24 cellular contexts compared by ENCODE assay signal in the genomic region with DNA sequence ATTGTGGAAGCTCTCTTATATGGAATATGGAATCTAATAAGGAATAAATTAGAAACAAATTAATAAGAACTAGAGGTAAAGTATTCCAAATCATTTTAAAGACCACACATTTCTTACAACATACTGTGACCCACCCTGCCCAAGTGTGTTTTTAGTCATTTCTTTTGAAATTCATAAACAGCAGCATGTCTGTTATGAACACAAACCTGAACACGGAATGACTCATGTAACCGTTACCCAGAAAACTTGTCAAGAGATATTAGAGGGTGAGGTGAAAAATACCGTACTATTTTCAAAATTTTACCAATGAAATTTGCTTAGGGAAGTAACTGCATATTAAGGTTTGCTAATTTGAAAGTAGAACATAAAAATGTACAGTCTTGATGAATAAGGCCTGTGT. TPM values are rescaled to one million over a fixed set of nuclear protein-coding genes. Genes with fewer than 3 reads are reported as not detected.
DNase-seq lines count a peak whose midpoint lies in the region; ATAC-seq, FAIRE-seq and TF ChIP-seq lines count a peak whose summit lies in the region.
"Had no signal": no experiment of that assay in that cellular context is flagged by ENCODE, and none has a peak within 500 bp of the region (broad histone marks: within the 10 kb centered on the region; RNA-seq: fewer than 3 reads in every experiment).

No MANE protein-coding gene starts in this region.

- 31% methylated on average over 3 of the region's 3 CpGs for whole genome bisulfite sequencing in GM12878 (ENCODE audit: insufficient coverage, insufficient replicate concordance, low lambda C conversion rate, missing lambda C conversion rate)
- WGBS in testis, 2 donors, result 67 to 76% methylated on average over 3 of the region's 3 CpGs

- no peak overlapping the region for H3K4me3 ChIP-seq in GM12878
- H3K4me3 ChIP-seq in testis, result no peak overlapping the region
- H3K4me3 ChIP-seq: BLaER1 had no signal

- SMC1A ChIA-PET in GM12878 (lab: Charles Lee; ENCODE audit: uncharacterized antibody, unreplicated experiment), result interaction anchor here (1.2 to 2.4 kb wide), 3 partner anchors 11 to 23 kb away, joined by 4 to 9 read pairs (median 5); no protein-coding TSS in a partner anchor

- TF ChIP-seq POLR2A in GM12878 (IDR thresholded peaks at IDR 0.05; ENCODE audit: low read depth, low read length) (no peak), testis (IDR thresholded peaks at IDR 0.05) (no peak)

- no peak overlapping the region for H3K4me2 ChIP-seq in GM12878 (ENCODE audit: control insufficient read depth, insufficient read depth)
- H3K4me2 ChIP-seq: BLaER1 had no signal

- no peaks in the 10 kb centered on the region for H4K20me1 ChIP-seq in GM12878 (ENCODE audit: control insufficient read depth, insufficient read depth)
- H4K20me1 ChIP-seq: BLaER1 had no signal

- no peak for TF ChIP-seq CTCF in GM12878 (IDR thresholded peaks at IDR 0.05 in 2 of 3, conservative IDR thresholded peaks at IDR 0.05 in 1 of 3; ENCODE audit: control insufficient read depth in 2 of 3, extremely low read depth in 1 of 3, insufficient read depth in 1 of 3, low read depth in 3 of 3, low read length in 3 of 3)
- no peak for TF ChIP-seq CTCF in testis (IDR thresholded peaks at IDR 0.05)

- BruUV-seq in GM12878 (replicated peaks; lab: Mats Ljungman, UMichigan), result no TSS peak

- H3K4me1 ChIP-seq in GM12878 (ENCODE audit: control insufficient read depth, insufficient read depth, low read length) (no peaks in the 10 kb centered on the region), testis (peaks cover 3% of the 10 kb centered on the region)
- H3K4me1 ChIP-seq: BE2C, BLaER1 had no signal

- no peak overlapping the region for H3K9ac ChIP-seq in GM12878 (ENCODE audit: control insufficient read depth, insufficient read depth, low read length)
- H3K9ac ChIP-seq: BLaER1 had no signal

- in situ Hi-C loops in GM12878 (cut with MboI), result no loop called here

- no peaks in the 10 kb centered on the region for H3K79me2 ChIP-seq in GM12878 (ENCODE audit: control insufficient read depth, insufficient read depth, low read length)

- H3K9me3 ChIP-seq in GM12878 (replicated peaks; ENCODE audit: control insufficient read depth, insufficient read depth, low read length), result no peaks in the 10 kb centered on the region
- no peaks in the 10 kb centered on the region for H3K9me3 ChIP-seq in testis
- H3K9me3 ChIP-seq: BE2C had no signal

- POLR2A ChIA-PET in GM12878 (lab: Charles Lee), result interaction anchor here (2.0 kb wide), 1 partner anchor 23 kb away, joined by 6 read pairs; no protein-coding TSS in a partner anchor

- CTCF ChIA-PET in GM12878 (lab: Yijun Ruan, JAX), result no interaction called here

- intact Hi-C loops in GM12878 (cut with micrococcal nuclease; ENCODE audit: unreplicated experiment), result no loop called here
- intact Hi-C loops in testis (cut with DNase I; ENCODE audit: low total_unique reads), result no loop called here

- H3K27me3 ChIP-seq in GM12878 (replicated peaks in 1 of 2; ENCODE audit: control insufficient read depth in 2 of 2, insufficient read depth in 2 of 2, low read length in 1 of 2), result no peaks in the 10 kb centered on the region
- no peaks in the 10 kb centered on the region for H3K27me3 ChIP-seq in testis
- H3K27me3 ChIP-seq: BE2C, BLaER1 had no signal

- no peak overlapping the region for H2AFZ ChIP-seq in GM12878 (ENCODE audit: control insufficient read depth, low read depth, low read length)

- TF ChIP-seq EP300 in GM12878 (IDR thresholded peaks at IDR 0.05; ENCODE audit: borderline replicate concordance in 1 of 2, control insufficient read depth in 1 of 2, low read depth in 2 of 2, low read length in 2 of 2), result 0 out of 4 replicates have a peak, but pooled peaks of 1 of the 2 experiments have one; percentile 8

- DNase-seq in GM12878 (ENCODE audit: low read depth, low spot score) (no peak), testis (no peak), NCI-H1048 (lab: John Stamatoyannopoulos, UW) (no peak)
- DNase-seq: 8988T; ACHN; BE2C; C1 segment of cervical spinal cord; CD4-positive, alpha-beta memory T cell; CD4-positive, CD25-positive, alpha-beta regulatory T cell; CD8-positive, alpha-beta memory T cell; COR-L47; DMS 273 treated with DMSO at 0.1 percent for 48 hours; DMS153; DMS53; DMS79; DND-41; EL; GDM1 had no signal

- H3K36me3 ChIP-seq in GM12878 (ENCODE audit: control insufficient read depth in 2 of 2, insufficient read depth in 2 of 2, low read length in 1 of 2), result no peaks in the 10 kb centered on the region
- H3K36me3 ChIP-seq in testis (ENCODE audit: low read depth, missing control alignments), result no peaks in the 10 kb centered on the region
- H3K36me3 ChIP-seq: BE2C, BLaER1 had no signal

- no peak for FAIRE-seq in GM12878 (lab: Jason Lieb, UNC)
- FAIRE-seq: A204.1, GM12891, GM19239 had no signal

- no peak for TF ChIP-seq RAD21 in GM12878 (IDR thresholded peaks at IDR 0.05; ENCODE audit: insufficient read depth, low read depth, low read length)

- H3K27ac ChIP-seq in GM12878 (ENCODE audit: control insufficient read depth, insufficient read depth), result no peak overlapping the region
- H3K27ac ChIP-seq in testis, result peak overlapping the region; percentile 48 to 58
- H3K27ac ChIP-seq: BLaER1 had no signal

- ATAC-seq in GM18868 (IDR thresholded peaks at IDR 0.05; ENCODE audit: unreplicated experiment) (peak; percentile 43), GM12878 (peak; percentile 72), GM18520 (IDR thresholded peaks at IDR 0.05; ENCODE audit: unreplicated experiment) (no peak)

- RAD21 ChIA-PET in GM12878 (lab: Charles Lee; ENCODE audit: unreplicated experiment), result no interaction called here

TF ChIP-seq in GM12878, 131 proteins besides CTCF, POLR2A, EP300 and RAD21:
- TF ChIP-seq EZH2 (IDR thresholded peaks at IDR 0.05; ENCODE audit: borderline replicate concordance, control insufficient read depth, low read depth, low read length) (no peak), JUNB (IDR thresholded peaks at IDR 0.05) (peak; percentile 55)

RNA-seq across cellular contexts. Expression of a gene that starts 48.4 kb away (rescaled TPM):
- total RNA-seq in GM12878 (2013; cell fraction: nucleolus; rRNA removed), result 0.58 and 0.59 TPM in 2 replicates
- total RNA-seq in GM12878 (2014; rRNA removed) (0.23 and 0.71 TPM in 2 replicates), GM12878 (2014; rRNA removed; fragmentation: Illumina TruSeq; extraction: Trizol) (0.23 and 0.27 TPM in 2 replicates), GM12878 (2021) (0.19 and 0.31 TPM in 2 replicates), testis (10 to 100 TPM; 32.0 to 36.2 TPM)
- 0.22 TPM for polyA plus RNA-seq in GM12878 (2011; ENCODE audit: low read depth)
- polyA plus RNA-seq in GM12878 (2011; rRNA removed) (0.81 and 1.1 TPM in 2 replicates), GM12878 (2014; fragmentation: Illumina TruSeq; extraction: Trizol) (0.14 and 0.37 TPM in 2 replicates), GM12878 (2014; fragmentation: Nextera tagmentation; extraction: Ambion mirVana) (under 1 TPM; 0.26 to 0.52 TPM), GM12878 (2014; rRNA removed) (0.14 and 0.32 TPM in 2 replicates), GM12878 (2016; fragmentation: Nextera tagmentation; extraction: Ambion mirVana) (under 1 TPM; 0.77 to 0.82 TPM), testis (ENCODE audit: insufficient read depth, low read depth, low replicate concordance) (29.7 TPM)
- polyA plus RNA-seq in GM12878 (2011; cell fraction: cytosol; rRNA removed), result 0.24 and 2.9 TPM in 2 replicates
- 0.22 and 0.28 TPM in 2 replicates for polyA plus RNA-seq in GM12878 (2011; cell fraction: nucleus; rRNA removed)
- polyA plus RNA-seq in GM12878 (2012), result 0.22 and 0.34 TPM in 2 replicates
- polyA minus RNA-seq in GM12878 (2011; rRNA and poly(A)+ RNA removed), result 0.10 and 0.15 TPM in 2 replicates
- not detected in 2 replicates for polyA minus RNA-seq in GM12878 (2011; cell fraction: cytosol; rRNA and poly(A)+ RNA removed)
- not detected in 2 replicates for polyA minus RNA-seq in GM12878 (2011; cell fraction: nucleus; rRNA and poly(A)+ RNA removed)
- total RNA-seq: CD4-positive, CD25-positive, alpha-beta regulatory T cell had no signal
- polyA plus RNA-seq: CD4-positive, CD25-positive, alpha-beta regulatory T cell had no signal

Comparison
In these comparisons a context has a peak if more than half of its experiments do, and no peak if none do; other contexts are left out.
1. RNA of a gene that starts 48.4 kb away (total RNA-seq): 32.0 to 36.2 TPM in testis; 0.19 to 0.71 TPM in GM12878; every median in the first group is over 10 times any median in the second.